24 cellular contexts compared by ENCODE assay signal in the genomic region with DNA sequence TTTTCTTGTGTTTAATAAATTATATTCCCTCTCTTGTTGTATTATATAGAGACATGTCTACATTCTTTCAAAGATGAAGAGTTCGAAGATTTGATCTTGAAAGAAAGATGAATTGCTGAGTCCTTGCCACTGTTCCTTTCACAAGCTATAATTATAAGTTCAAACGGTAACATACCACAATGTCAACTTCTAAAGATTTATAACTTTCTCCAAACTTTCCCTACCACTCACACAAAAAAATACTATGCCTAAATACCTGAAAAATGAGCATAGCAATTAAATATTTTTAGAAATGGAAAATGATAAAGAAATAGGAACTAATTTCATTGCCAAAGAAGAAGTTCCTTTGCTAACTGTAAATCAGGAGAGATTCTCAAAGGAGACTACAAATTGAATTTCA.
"Had no signal": no experiment of that assay in that cellular context is flagged by ENCODE, and none has a peak within 500 bp of the region (broad histone marks: within the 10 kb centered on the region; RNA-seq: fewer than 3 reads in every experiment).

No MANE protein-coding gene starts in this region.

- DNase-seq: dorsolateral prefrontal cortex; effector CD4-positive, alpha-beta T cell; heart left ventricle; kidney; mesendoderm; naive thymus-derived CD8-positive, alpha-beta T cell; occipital lobe; right lobe of liver; small intestine; stimulated activated CD4-positive, alpha-beta T cell treated with anti-CD3 and anti-CD28 coated beads, Interleukin-15, amount 100 ng/mL, for 24 hours; stimulated activated CD4-positive, alpha-beta T cell treated with anti-CD3 and anti-CD28 coated beads, Interleukin-2, amount 100 ng/mL, for 48 hours; stimulated activated naive CD4-positive, alpha-beta T cell; stimulated activated naive CD8-positive, alpha-beta T cell treated with anti-CD3 and anti-CD28 coated beads, Interleukin-15, amount 100 ng/mL, for 72 hours; transverse colon; upper lobe of right lung; uterus had no signal

- FAIRE-seq: colon, kidney, small intestine had no signal

- H3K9me3 Mint-ChIP-seq: naive thymus-derived CD8-positive, alpha-beta T cell; stimulated activated naive CD8-positive, alpha-beta T cell treated with anti-CD3 and anti-CD28 coated beads, Interleukin-15, amount 100 ng/mL, for 72 hours had no signal

- H3K27ac Mint-ChIP-seq: naive thymus-derived CD8-positive, alpha-beta T cell; progenitor cell of endocrine pancreas; stimulated activated naive CD8-positive, alpha-beta T cell treated with anti-CD3 and anti-CD28 coated beads, Interleukin-15, amount 100 ng/mL, for 72 hours had no signal

- H3K9me3 ChIP-seq: gastroesophageal sphincter, heart left ventricle, right lobe of liver, suprapubic skin, transverse colon, upper lobe of right lung, uterus had no signal

- H3K27ac ChIP-seq: dorsolateral prefrontal cortex, gastroesophageal sphincter, heart left ventricle, hepatocyte, parathyroid adenoma, right lobe of liver, suprapubic skin, transverse colon, upper lobe of right lung, uterus had no signal

- H3K36me3 Mint-ChIP-seq: naive thymus-derived CD8-positive, alpha-beta T cell had no signal

- H3K4me3 ChIP-seq: dorsolateral prefrontal cortex, gastroesophageal sphincter, heart left ventricle, hepatocyte, lung, right lobe of liver, suprapubic skin, transverse colon, upper lobe of right lung, uterus had no signal

- H3K36me3 ChIP-seq: gastroesophageal sphincter, heart left ventricle, right lobe of liver, suprapubic skin, transverse colon, upper lobe of right lung, uterus had no signal

- H3K27me3 ChIP-seq: dorsolateral prefrontal cortex, gastroesophageal sphincter, heart left ventricle, hepatocyte, right lobe of liver, suprapubic skin, transverse colon, upper lobe of right lung, uterus had no signal

- H3K4me3 Mint-ChIP-seq: naive thymus-derived CD8-positive, alpha-beta T cell; stimulated activated naive CD8-positive, alpha-beta T cell treated with anti-CD3 and anti-CD28 coated beads, Interleukin-15, amount 100 ng/mL, for 72 hours had no signal

- ATAC-seq: gastroesophageal sphincter; heart left ventricle; left lobe of liver; naive thymus-derived CD8-positive, alpha-beta T cell; right lobe of liver; stimulated activated naive CD8-positive, alpha-beta T cell treated with anti-CD3 and anti-CD28 coated beads, Interleukin-15, amount 100 ng/mL, for 72 hours; upper lobe of right lung had no signal

- H3K4me1 ChIP-seq: gastroesophageal sphincter, parathyroid adenoma, right lobe of liver, suprapubic skin, transverse colon, upper lobe of right lung, uterus had no signal

- H3K4me1 Mint-ChIP-seq: stimulated activated naive CD8-positive, alpha-beta T cell treated with anti-CD3 and anti-CD28 coated beads, Interleukin-15, amount 100 ng/mL, for 72 hours had no signal

- H3K27me3 Mint-ChIP-seq: naive thymus-derived CD8-positive, alpha-beta T cell; progenitor cell of endocrine pancreas; stimulated activated naive CD8-positive, alpha-beta T cell treated with anti-CD3 and anti-CD28 coated beads, Interleukin-15, amount 100 ng/mL, for 72 hours had no signal

- H3K4me2 ChIP-seq: hepatocyte had no signal
